Comparison of ENCODE assay signal across 28 cellular contexts in the genomic region with DNA sequence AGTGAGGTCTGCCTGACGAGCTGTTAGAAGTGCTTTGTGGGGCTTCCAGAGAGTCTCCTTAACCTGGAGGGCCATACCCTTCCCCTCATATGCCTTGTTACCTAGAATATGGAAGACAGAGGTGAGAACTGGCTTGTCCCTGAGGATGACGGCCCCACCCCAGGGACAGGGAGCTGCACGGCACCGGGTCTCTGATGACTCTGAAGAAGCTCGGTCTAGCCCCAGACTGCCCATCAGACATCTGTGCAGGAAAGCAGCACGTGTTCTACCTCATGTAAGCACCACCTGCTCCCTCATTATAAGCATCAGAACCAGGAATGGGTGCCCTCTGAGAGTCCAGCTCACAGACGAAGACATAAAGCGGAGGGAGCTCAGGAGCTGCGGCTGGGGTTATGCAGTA.
"Had no signal": no experiment of that assay in that cellular context is flagged by ENCODE, and none has a peak within 500 bp of the region (broad histone marks: within the 10 kb centered on the region; RNA-seq: fewer than 3 reads in every experiment).

No MANE protein-coding gene starts in this region.

- H3K4me3 Mint-ChIP-seq: mesothelial cell of epicardium; naive B cell; natural killer cell; nephron progenitor cell; neural progenitor cell; stimulated activated memory B cell treated with anti-CD40 and anti-IgM and Interleukin-4, amounts not matched to agents 10 μg/mL and 1 μg/mL and 100 μg/mL, for 72 hours had no signal

- ATAC-seq: natural killer cell; right lobe of liver; stimulated activated memory B cell treated with anti-CD40 and anti-IgM and Interleukin-4, amounts not matched to agents 10 μg/mL and 1 μg/mL and 100 μg/mL, for 72 hours; stimulated activated naive CD8-positive, alpha-beta T cell treated with anti-CD3 and anti-CD28 coated beads, Interleukin-15, Interleukin-2, amounts not matched to agents 100 U/mL and 50 U/mL, for 24 hours; upper lobe of right lung had no signal

- H3K9ac ChIP-seq: neural progenitor cell had no signal

- H3K4me1 Mint-ChIP-seq: mesothelial cell of epicardium; naive B cell; natural killer cell; stimulated activated memory B cell treated with anti-CD40 and anti-IgM and Interleukin-4, amounts not matched to agents 10 μg/mL and 1 μg/mL and 100 μg/mL, for 72 hours had no signal

- H3K27ac Mint-ChIP-seq: mesothelial cell of epicardium; naive B cell; natural killer cell; nephron progenitor cell; neural progenitor cell; progenitor cell of endocrine pancreas; stimulated activated memory B cell treated with anti-CD40 and anti-IgM and Interleukin-4, amounts not matched to agents 10 μg/mL and 1 μg/mL and 100 μg/mL, for 72 hours had no signal

- H3K27me3 Mint-ChIP-seq: progenitor cell of endocrine pancreas had no signal

- H3K27me3 ChIP-seq: hepatocyte, neural progenitor cell, neutrophil, ovary, right atrium auricular region, right lobe of liver, stomach, tibial artery, upper lobe of right lung had no signal

- H3K9me3 ChIP-seq: left ventricle myocardium inferior, neutrophil, ovary, right atrium auricular region, right lobe of liver, stomach, thoracic aorta, tibial artery, upper lobe of right lung had no signal

- H3K27ac ChIP-seq: hepatocyte, left ventricle myocardium inferior, neural progenitor cell, neutrophil, ovary, right atrium auricular region, right lobe of liver, stomach, thoracic aorta, tibial artery, upper lobe of right lung had no signal

- H3K9me3 Mint-ChIP-seq: mesothelial cell of epicardium; naive B cell; natural killer cell; nephron progenitor cell; neural progenitor cell; stimulated activated memory B cell treated with anti-CD40 and anti-IgM and Interleukin-4, amounts not matched to agents 10 μg/mL and 1 μg/mL and 100 μg/mL, for 72 hours had no signal

- H3K4me1 ChIP-seq: neural progenitor cell, right atrium auricular region, tibial artery, upper lobe of right lung had no signal

- H3K36me3 ChIP-seq: neural progenitor cell, neutrophil, ovary, thoracic aorta had no signal

- DNase-seq: islet precursor cell; left ventricle myocardium inferior; mesendoderm; naive B cell; natural killer cell; nephron progenitor cell; occipital lobe; ovary; right lobe of liver; stimulated activated CD4-positive, alpha-beta T cell treated with anti-CD3 and anti-CD28 coated beads, Interleukin-1b, Interleukin-23, amount 100 ng/mL, for 48 hours; stimulated activated CD4-positive, alpha-beta T cell treated with anti-CD3 and anti-CD28 coated beads, Interleukin-2, amount 100 ng/mL, for 48 hours; stimulated activated CD4-positive, alpha-beta T cell treated with anti-CD3 and anti-CD28 coated beads, Interleukin-4, amount 100 ng/mL, for 4 hours; stimulated activated CD8-positive, alpha-beta memory T cell treated with anti-CD3 and anti-CD28 coated beads, Interleukin-4, amount 100 ng/mL, for 48 hours; stimulated activated naive CD8-positive, alpha-beta T cell treated with anti-CD3 and anti-CD28 coated beads, Interleukin-15, Interleukin-2, amounts not matched to agents 100 U/mL and 50 U/mL, for 24 hours; stomach; tibial artery; trophoblast cell; upper lobe of right lung had no signal

- H3K36me3 Mint-ChIP-seq: naive B cell; natural killer cell; stimulated activated memory B cell treated with anti-CD40 and anti-IgM and Interleukin-4, amounts not matched to agents 10 μg/mL and 1 μg/mL and 100 μg/mL, for 72 hours had no signal

- H3K4me3 ChIP-seq: hepatocyte, left ventricle myocardium inferior, lung, neural progenitor cell, ovary, right atrium auricular region, right lobe of liver, smooth muscle cell, stomach, thoracic aorta, tibial artery, upper lobe of right lung had no signal
